16 cellular contexts compared by ENCODE assay signal in the genomic region with DNA sequence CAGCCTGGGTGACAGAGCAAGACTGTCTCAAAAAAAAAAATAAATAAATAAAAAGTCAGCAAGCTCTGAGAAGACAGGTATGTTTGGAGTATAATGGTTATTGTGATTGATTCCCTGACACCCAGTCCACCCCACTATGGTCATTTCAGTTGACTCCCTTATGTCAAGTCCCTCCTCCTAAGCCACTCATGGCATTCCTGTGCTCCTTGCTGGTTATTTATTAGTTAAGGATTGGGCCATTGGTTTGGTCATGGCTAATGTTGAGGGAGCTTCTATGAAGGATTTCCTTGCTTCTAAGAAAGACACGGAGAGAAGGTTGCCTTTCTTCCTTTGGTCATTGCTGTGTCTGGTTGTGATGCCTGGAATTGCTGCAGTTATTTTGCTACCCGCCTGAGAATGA.
A peak's percentile ranks its signal among the peaks of the same experiment; 100 is the strongest.
DNase-seq lines count a peak whose midpoint lies in the region; ATAC-seq and TF ChIP-seq lines count a peak whose summit lies in the region.
"Had no signal": no experiment of that assay in that cellular context is flagged by ENCODE, and none has a peak within 500 bp of the region (broad histone marks: within the 10 kb centered on the region; RNA-seq: fewer than 3 reads in every experiment).

No MANE protein-coding gene starts in this region.

- intact Hi-C loops in prostate gland (cut with DNase I), result no loop called here

- H3K4me1 ChIP-seq in prostate gland (replicated peaks), result no peaks in the 10 kb centered on the region
- H3K4me1 ChIP-seq: BLaER1 treated with 17β-estradiol and CSF1 and Interleukin-3, amounts not matched to agents 10 nM and 100 nM had no signal

- H3K9me3 ChIP-seq in prostate gland, result no peaks in the 10 kb centered on the region

- DNase-seq in kidney tubule cell (ENCODE audit: low spot score) (peak; percentile 64), renal cortical epithelial cell (ENCODE audit: low read depth) (peak; percentile 78), prostate gland (ENCODE audit: low spot score) (no peak)
- DNase-seq in stimulated activated CD4-positive, alpha-beta T cell treated with anti-CD3 and anti-CD28 coated beads, Interleukin-4, amount 100 ng/mL, for 4 hours, result no peak
- DNase-seq: 8988T; ACHN; CD4-positive, alpha-beta T cell; DMS79; GOT3; HCEC 1CT had no signal

- TF ChIP-seq CTCF in C4-2B (conservative IDR thresholded peaks at IDR 0.05), result no peak
- no peak for TF ChIP-seq CTCF in prostate gland (IDR thresholded peaks at IDR 0.05)

- no peaks in the 10 kb centered on the region for H3K36me3 ChIP-seq in prostate gland
- H3K36me3 ChIP-seq: BLaER1 treated with 17β-estradiol and CSF1 and Interleukin-3, amounts not matched to agents 10 nM and 100 nM had no signal

- WGBS in prostate gland, result 90% methylated on average over 2 of the region's 2 CpGs

- no peak overlapping the region for H3K4me3 ChIP-seq in prostate gland
- H3K4me3 ChIP-seq: BLaER1 treated with 17β-estradiol and CSF1 and Interleukin-3, amounts not matched to agents 10 nM and 100 nM; GM12878 had no signal

- no peak for ATAC-seq in GM19467 (IDR thresholded peaks at IDR 0.05; ENCODE audit: unreplicated experiment)
- ATAC-seq: GM12878, HepG2 had no signal

- H3K27me3 ChIP-seq in prostate gland (replicated peaks; ENCODE audit: insufficient read depth), result no peaks in the 10 kb centered on the region
- H3K27me3 ChIP-seq: BLaER1 treated with 17β-estradiol and CSF1 and Interleukin-3, amounts not matched to agents 10 nM and 100 nM had no signal

- H3K27ac ChIP-seq in C4-2B, result peak overlapping the region; percentile 9; the same call in 1 of the 2 replicates
- peak overlapping the region; percentile 51 for H3K27ac ChIP-seq in angular gyrus (ENCODE audit: low read depth, low read length)
- H3K27ac ChIP-seq in prostate gland, result no peak overlapping the region
- H3K27ac ChIP-seq: BLaER1 treated with 17β-estradiol and CSF1 and Interleukin-3, amounts not matched to agents 10 nM and 100 nM had no signal

- TF ChIP-seq POLR2A in prostate gland (IDR thresholded peaks at IDR 0.05), result no peak

Comparison
In these comparisons a context has a peak if more than half of its experiments do, and no peak if none do; other contexts are left out.
1. H3K27ac ChIP-seq: peak in C4-2B (single experiment) and angular gyrus (single experiment); none in prostate gland (0 of 2).
2. DNase-seq: peak in kidney tubule cell (single experiment) and renal cortical epithelial cell (single experiment); none in prostate gland (single experiment) and stimulated activated CD4-positive, alpha-beta T cell treated with anti-CD3 and anti-CD28 coated beads, Interleukin-4, amount 100 ng/mL, for 4 hours (0 of 2).